Comparison of ENCODE assay signal across 2 cellular contexts in genomic region chr10:5977471-5978370, GRCh38.
TF ChIP-seq lines count a peak whose summit lies in the region.

A gene with protein sequence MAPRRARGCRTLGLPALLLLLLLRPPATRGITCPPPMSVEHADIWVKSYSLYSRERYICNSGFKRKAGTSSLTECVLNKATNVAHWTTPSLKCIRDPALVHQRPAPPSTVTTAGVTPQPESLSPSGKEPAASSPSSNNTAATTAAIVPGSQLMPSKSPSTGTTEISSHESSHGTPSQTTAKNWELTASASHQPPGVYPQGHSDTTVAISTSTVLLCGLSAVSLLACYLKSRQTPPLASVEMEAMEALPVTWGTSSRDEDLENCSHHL (minus strand): TSS chr10:5977543. CDS start chr10:5977492, 51 bp downstream.

TF ChIP-seq in HCT116, 20 proteins besides CTCF, POLR2A, EP300 and RAD21 (continued from another document):
- TF ChIP-seq CEBPB (IDR thresholded peaks at IDR 0.05; ENCODE audit: low read depth) = no peak
- peak; percentile 36; the same call in 1 of the 2 replicates for TF ChIP-seq POLR2AphosphoS5 (IDR thresholded peaks at IDR 0.05; ENCODE audit: low read depth, low read length)

TF ChIP-seq in liver, 16 proteins besides CTCF, POLR2A, EP300 and RAD21 (continued from another document):
- TF ChIP-seq, protein P1, sequence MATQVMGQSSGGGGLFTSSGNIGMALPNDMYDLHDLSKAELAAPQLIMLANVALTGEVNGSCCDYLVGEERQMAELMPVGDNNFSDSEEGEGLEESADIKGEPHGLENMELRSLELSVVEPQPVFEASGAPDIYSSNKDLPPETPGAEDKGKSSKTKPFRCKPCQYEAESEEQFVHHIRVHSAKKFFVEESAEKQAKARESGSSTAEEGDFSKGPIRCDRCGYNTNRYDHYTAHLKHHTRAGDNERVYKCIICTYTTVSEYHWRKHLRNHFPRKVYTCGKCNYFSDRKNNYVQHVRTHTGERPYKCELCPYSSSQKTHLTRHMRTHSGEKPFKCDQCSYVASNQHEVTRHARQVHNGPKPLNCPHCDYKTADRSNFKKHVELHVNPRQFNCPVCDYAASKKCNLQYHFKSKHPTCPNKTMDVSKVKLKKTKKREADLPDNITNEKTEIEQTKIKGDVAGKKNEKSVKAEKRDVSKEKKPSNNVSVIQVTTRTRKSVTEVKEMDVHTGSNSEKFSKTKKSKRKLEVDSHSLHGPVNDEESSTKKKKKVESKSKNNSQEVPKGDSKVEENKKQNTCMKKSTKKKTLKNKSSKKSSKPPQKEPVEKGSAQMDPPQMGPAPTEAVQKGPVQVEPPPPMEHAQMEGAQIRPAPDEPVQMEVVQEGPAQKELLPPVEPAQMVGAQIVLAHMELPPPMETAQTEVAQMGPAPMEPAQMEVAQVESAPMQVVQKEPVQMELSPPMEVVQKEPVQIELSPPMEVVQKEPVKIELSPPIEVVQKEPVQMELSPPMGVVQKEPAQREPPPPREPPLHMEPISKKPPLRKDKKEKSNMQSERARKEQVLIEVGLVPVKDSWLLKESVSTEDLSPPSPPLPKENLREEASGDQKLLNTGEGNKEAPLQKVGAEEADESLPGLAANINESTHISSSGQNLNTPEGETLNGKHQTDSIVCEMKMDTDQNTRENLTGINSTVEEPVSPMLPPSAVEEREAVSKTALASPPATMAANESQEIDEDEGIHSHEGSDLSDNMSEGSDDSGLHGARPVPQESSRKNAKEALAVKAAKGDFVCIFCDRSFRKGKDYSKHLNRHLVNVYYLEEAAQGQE (IDR thresholded peaks at IDR 0.05) = peak; percentile 54
- TF ChIP-seq ZBTB33 (IDR thresholded peaks at IDR 0.05) (no peak), ATF3 (IDR thresholded peaks at IDR 0.05) (no peak), HNF4G (IDR thresholded peaks at IDR 0.05) (no peak), SP1 (IDR thresholded peaks at IDR 0.05) (peak; percentile 19), MAX (IDR thresholded peaks at IDR 0.05) (no peak), YY1 (IDR thresholded peaks at IDR 0.05) (peak; percentile 30), NR2F2 (IDR thresholded peaks at IDR 0.05) (no peak), EGR1 (IDR thresholded peaks at IDR 0.05; ENCODE audit: low read depth in 2 of 2) (no peak), JUND (IDR thresholded peaks at IDR 0.05) (no peak)
TF ChIP-seq in liver: peak in this region for 5.
